13 cellular contexts compared by ENCODE assay signal in genomic region chr14:50058112-50058511, GRCh38. TPM values are rescaled to one million over a fixed set of nuclear protein-coding genes. Genes with fewer than 3 reads are reported as not detected.
DNase-seq lines count a peak whose midpoint lies in the region; ATAC-seq, FAIRE-seq and TF ChIP-seq lines count a peak whose summit lies in the region.
"Had no signal": no experiment of that assay in that cellular context is flagged by ENCODE, and none has a peak within 500 bp of the region (broad histone marks: within the 10 kb centered on the region; RNA-seq: fewer than 3 reads in every experiment).

No MANE protein-coding gene starts in this region.

- intact Hi-C loops in CD4-positive, alpha-beta T cell (cut with DNase I, micrococcal nuclease), result no loop called here
- intact Hi-C loops in body of pancreas (cut with DNase I), result no loop called here

- POLR2A ChIA-PET in CD4-positive, alpha-beta T cell (lab: Charles Lee), result interaction anchor here (1.4 kb wide), 1 partner anchor 25 kb away, joined by 3 read pairs; no protein-coding TSS in a partner anchor

- no peaks in the 10 kb centered on the region for H3K36me3 Mint-ChIP-seq in CD4-positive, alpha-beta T cell (ENCODE audit: low read depth)
- H3K36me3 Mint-ChIP-seq in immature natural killer cell, result peaks cover 3 to 4% (median 4%) of the 10 kb centered on the region in 3 donors
- peaks cover 6% of the 10 kb centered on the region for H3K36me3 Mint-ChIP-seq in endothelial cell (ENCODE audit: low read depth, unreplicated experiment)

- H4K20me1 ChIP-seq in OCI-LY3 (ENCODE audit: insufficient read depth, low read length), result no peaks in the 10 kb centered on the region

- no peak overlapping the region for H2AFZ ChIP-seq in OCI-LY3 (ENCODE audit: low read depth, low read length)

- no peaks in the 10 kb centered on the region for H3K9me3 Mint-ChIP-seq in CD4-positive, alpha-beta T cell
- no peaks in the 10 kb centered on the region for H3K9me3 Mint-ChIP-seq in immature natural killer cell
- no peaks in the 10 kb centered on the region for H3K9me3 Mint-ChIP-seq in endothelial cell (ENCODE audit: unreplicated experiment)

- TF ChIP-seq CTCF in CD4-positive, alpha-beta T cell (IDR thresholded peaks at IDR 0.05), result no peak
- TF ChIP-seq CTCF in OCI-LY3 (IDR thresholded peaks at IDR 0.05; ENCODE audit: low read depth, low read length), result no peak
- TF ChIP-seq CTCF in body of pancreas (IDR thresholded peaks at IDR 0.05), result no peak
- no peak for TF ChIP-seq CTCF in endothelial cell (IDR thresholded peaks at IDR 0.05; ENCODE audit: unreplicated experiment)

- peaks cover 47% of the 10 kb centered on the region for H3K4me1 Mint-ChIP-seq in CD4-positive, alpha-beta T cell (ENCODE audit: low read depth)
- H3K4me1 Mint-ChIP-seq in immature natural killer cell (peaks cover 83 to 89% of the 10 kb centered on the region in 2 donors), endothelial cell (ENCODE audit: unreplicated experiment) (peaks cover 52% of the 10 kb centered on the region)

- peak overlapping the region; percentile 21 for H3K27ac Mint-ChIP-seq in CD4-positive, alpha-beta T cell
- peak overlapping the region; percentile 74 to 93 (median 77) for H3K27ac Mint-ChIP-seq in immature natural killer cell
- no peak overlapping the region for H3K27ac Mint-ChIP-seq in endothelial cell (ENCODE audit: unreplicated experiment)

- no peaks in the 10 kb centered on the region for H3K27me3 Mint-ChIP-seq in CD4-positive, alpha-beta T cell
- H3K27me3 Mint-ChIP-seq in immature natural killer cell (ENCODE audit: low read depth in 3 of 3), result peaks cover 1 to 7% (median 6%) of the 10 kb centered on the region in 3 donors
- H3K27me3 Mint-ChIP-seq in endothelial cell (ENCODE audit: unreplicated experiment), result peaks cover 9% of the 10 kb centered on the region

- no peaks in the 10 kb centered on the region for H3K27me3 ChIP-seq in CD4-positive, alpha-beta T cell (ENCODE audit: control insufficient read depth, insufficient read depth, low read length)
- H3K27me3 ChIP-seq in OCI-LY3 (ENCODE audit: low read depth, low read length) (no peaks in the 10 kb centered on the region), small intestine (ENCODE audit: control insufficient read depth in 2 of 2, insufficient read depth in 2 of 2, low read length in 2 of 2) (no peaks in the 10 kb centered on the region), body of pancreas (no peaks in the 10 kb centered on the region)
- H3K27me3 ChIP-seq: BE2C had no signal

- no peaks in the 10 kb centered on the region for H3K9me3 ChIP-seq in CD4-positive, alpha-beta T cell (ENCODE audit: control insufficient read depth, low read length)
- H3K9me3 ChIP-seq in OCI-LY3 (ENCODE audit: insufficient read depth, low read length) (no peaks in the 10 kb centered on the region), small intestine (ENCODE audit: control insufficient read depth, low read depth) (no peaks in the 10 kb centered on the region), body of pancreas (no peaks in the 10 kb centered on the region)
- H3K9me3 ChIP-seq: BE2C had no signal

- H3K4me2 ChIP-seq in OCI-LY3 (ENCODE audit: low read length), result peak overlapping the region; percentile 57
- H3K4me2 ChIP-seq: KMS-11 had no signal

- no peak for ATAC-seq in CD4-positive, alpha-beta T cell (ENCODE audit: poor library complexity)
- ATAC-seq in GM19324 (IDR thresholded peaks at IDR 0.05; ENCODE audit: low FRiP score, unreplicated experiment) (no peak), body of pancreas (no peak)

- no peak for FAIRE-seq in small intestine (lab: Jason Lieb, UNC)
- FAIRE-seq: H1 had no signal

- H3K4me1 ChIP-seq in OCI-LY3 (ENCODE audit: low read length) (peaks cover 53% of the 10 kb centered on the region), small intestine (ENCODE audit: control insufficient read depth in 2 of 2, insufficient read depth in 1 of 2, low read depth in 1 of 2, low read length in 1 of 2) (peaks cover 10 to 19% of the 10 kb centered on the region in 2 donors), body of pancreas (peaks cover 29% of the 10 kb centered on the region)

- DNase-seq in CD4-positive, alpha-beta T cell, result no peak
- DNase-seq in immature natural killer cell (no peak), small intestine (peak; percentile 88), body of pancreas (no peak), endothelial cell (ENCODE audit: low spot score) (no peak)
- DNase-seq: BE2C, EL, NCI-H1092, NCI-H1694 treated with DMSO at 0.1 percent for 48 hours had no signal

- no peak for TF ChIP-seq POLR2A in body of pancreas (IDR thresholded peaks at IDR 0.05)

- no peaks in the 10 kb centered on the region; the same call in 1 of the 2 replicates for H3K79me2 ChIP-seq in OCI-LY3 (ENCODE audit: low read length)

- H3K4me3 Mint-ChIP-seq in CD4-positive, alpha-beta T cell, result no peak overlapping the region
- H3K4me3 Mint-ChIP-seq in immature natural killer cell, result peak overlapping the region in 1 of 5 donors; percentile 34
- H3K4me3 Mint-ChIP-seq in endothelial cell (ENCODE audit: unreplicated experiment), result no peak overlapping the region

- H3K4me3 ChIP-seq in OCI-LY3 (ENCODE audit: low read length), result peak overlapping the region; percentile 9; the same call in 1 of the 2 replicates
- H3K4me3 ChIP-seq in small intestine (ENCODE audit: low read depth in 1 of 2, low read length in 2 of 2), result no peak overlapping the region
- no peak overlapping the region for H3K4me3 ChIP-seq in body of pancreas

- H3K27ac ChIP-seq in CD4-positive, alpha-beta T cell (ENCODE audit: low read depth, low read length), result no peak overlapping the region
- H3K27ac ChIP-seq in OCI-LY3 (ENCODE audit: low read length) (no peak overlapping the region), small intestine (ENCODE audit: low read depth in 1 of 2, low read length in 1 of 2) (peak overlapping the region; percentile 28 to 94), body of pancreas (no peak overlapping the region)
- H3K27ac ChIP-seq: KMS-11 had no signal

- H3K36me3 ChIP-seq in OCI-LY3 (replicated peaks; ENCODE audit: low read depth, low read length) (no peaks in the 10 kb centered on the region), small intestine (ENCODE audit: control insufficient read depth in 2 of 2, insufficient read depth in 2 of 2, low read length in 2 of 2) (no peaks in the 10 kb centered on the region), body of pancreas (replicated peaks in 1 of 2; ENCODE audit: insufficient read depth in 1 of 2, low read depth in 2 of 2) (no peaks in the 10 kb centered on the region)
- H3K36me3 ChIP-seq: BE2C had no signal

- CTCF ChIA-PET in CD4-positive, alpha-beta T cell (lab: Charles Lee), result no interaction called here

- H3K9ac ChIP-seq in OCI-LY3 (ENCODE audit: low read length), result no peak overlapping the region; the same call in 1 of the 2 replicates
- H3K9ac ChIP-seq: KMS-11 had no signal

- 11 to 71% (median 36%) methylated on average over 1 of the region's 1 CpG for WGBS in small intestine, 3 donors
- WGBS in body of pancreas, 2 donors, result 90 to 96% methylated on average over 1 of the region's 1 CpG

RNA-seq across cellular contexts. Expression of gene VCPKMT, which starts 58.3 kb away (rescaled TPM):
- 10 to 100 TPM; 30.4 to 32.4 TPM for total RNA-seq in CD4-positive, alpha-beta T cell
- polyA plus RNA-seq in immature natural killer cell, result 10 to 100 TPM in 2 of 3 donors, 1 to 10 TPM in 1; 7.8 to 19.2 (median 14.4) TPM
- polyA plus RNA-seq in small intestine, result 10 to 100 TPM in 2 of 3 donors, 1 to 10 TPM in 1; 7.6 to 21.2 (median 13.2) TPM
- 1 to 10 TPM; 2.0 to 4.2 TPM for total RNA-seq in body of pancreas
- total RNA-seq in endothelial cell (ENCODE audit: unreplicated experiment), result 8.1 TPM

Comparison
In these comparisons a context has a peak if more than half of its experiments do, and no peak if none do; other contexts are left out.
1. H3K27ac ChIP-seq: peak in small intestine (2 of 2); none in CD4-positive, alpha-beta T cell (single experiment), OCI-LY3 (single experiment) and body of pancreas (0 of 4).